Comparison of ENCODE assay signal across 29 cellular contexts in genomic region chr3:67418539-67419529, GRCh38.
DNase-seq lines count a peak whose midpoint lies in the region; ATAC-seq and TF ChIP-seq lines count a peak whose summit lies in the region.
"Had no signal": no experiment of that assay in that cellular context is flagged by ENCODE, and none has a peak within 500 bp of the region (broad histone marks: within the 10 kb centered on the region; RNA-seq: fewer than 3 reads in every experiment).

No MANE protein-coding gene starts in this region.

- H3K4me3 ChIP-seq in AG10803 (ENCODE audit: low read length) = no peak overlapping the region
- no peak overlapping the region for H3K4me3 ChIP-seq in GM23248
- H3K4me3 ChIP-seq: ascending aorta, gastrocnemius medialis, MG63, transverse colon had no signal

- no peak overlapping the region for H2AFZ ChIP-seq in GM23248

- H3K27ac ChIP-seq in GM23248 = no peak overlapping the region
- H3K27ac ChIP-seq: ascending aorta, gastrocnemius medialis, transverse colon, VCaP had no signal

- no peak overlapping the region for H3K4me2 ChIP-seq in GM23248 (ENCODE audit: unreplicated experiment)

- H3K4me3 Mint-ChIP-seq in CD14-positive monocyte = no peak overlapping the region
- H3K4me3 Mint-ChIP-seq: activated naive CD8-positive, alpha-beta T cell treated with anti-CD3 and anti-CD28 coated beads, Interleukin-2, amount 10 ng/mL, durations not matched to agents 7 days and 5 days had no signal

- in situ Hi-C loops in GM23248 (cut with MboI) = no loop called here

- peaks cover 4 to 20% (median 8%) of the 10 kb centered on the region in 7 donors for H3K9me3 Mint-ChIP-seq in CD14-positive monocyte

- TF ChIP-seq CTCF in AG10803 (conservative IDR thresholded peaks at IDR 0.05; ENCODE audit: low read length) (no peak), CD14-positive monocyte (IDR thresholded peaks at IDR 0.05) (no peak)

- 65 to 67% methylated on average over 5 of the region's 5 CpGs for WGBS in GM23248 (ENCODE audit: low coverage in 1 of 2, low lambda C conversion rate in 2 of 2, missing lambda C conversion rate in 2 of 2), 2 experiments

- H3K9ac ChIP-seq in GM23248 = no peak overlapping the region

- no peaks in the 10 kb centered on the region for H4K20me1 ChIP-seq in GM23248 (ENCODE audit: insufficient read depth)

- intact Hi-C loops in left cardiac atrium (cut with DNase I) = no loop called here
- intact Hi-C loops in CD14-positive monocyte (cut with micrococcal nuclease) = no loop called here

- no peaks in the 10 kb centered on the region for H3K27me3 ChIP-seq in GM23248 (replicated peaks; ENCODE audit: insufficient read depth)
- H3K27me3 ChIP-seq: ascending aorta, gastrocnemius medialis, MG63, transverse colon had no signal

- H3K36me3 ChIP-seq in GM23248 (ENCODE audit: low read depth) = 0 out of 2 replicates have a peak, but pooled peaks cover 3% of the 10 kb centered on the region
- H3K36me3 ChIP-seq: ascending aorta, MG63, transverse colon had no signal

- H3K9me2 ChIP-seq in GM23248 (ENCODE audit: insufficient read depth) = no peaks in the 10 kb centered on the region

- peaks cover 0 to 1% (median 0%) of the 10 kb centered on the region in 3 donors for H3K27me3 Mint-ChIP-seq in CD14-positive monocyte (ENCODE audit: low read depth in 3 of 3)
- H3K27me3 Mint-ChIP-seq: activated naive CD8-positive, alpha-beta T cell treated with anti-CD3 and anti-CD28 coated beads, Interleukin-2, amount 10 ng/mL, durations not matched to agents 7 days and 5 days; CD4-positive, CD25-positive, alpha-beta regulatory T cell had no signal

- H3K4me1 ChIP-seq in GM23248 (ENCODE audit: insufficient read depth) = peaks cover 20% of the 10 kb centered on the region
- H3K4me1 ChIP-seq: ascending aorta, gastrocnemius medialis, transverse colon had no signal

- DNase-seq in AG10803 (ENCODE audit: low read depth) (peak; percentile 14), GM23248 (peak; percentile 8), amniotic epithelial cell (ENCODE audit: low read depth) (peak; percentile 62), left cardiac atrium (no peak), CD14-positive monocyte (ENCODE audit: low spot score) (no peak), NCI-H748 (lab: John Stamatoyannopoulos, UW; ENCODE audit: unreplicated experiment) (no peak), kidney tubule cell (ENCODE audit: low spot score) (no peak)
- DNase-seq: activated CD4-positive, alpha-beta T cell treated with anti-CD3 and anti-CD28 coated beads for 48 hours; activated effector memory CD4-positive, alpha-beta T cell treated with Interleukin-2 at 50 U/mL for 16 hours; activated naive CD8-positive, alpha-beta T cell treated with anti-CD3 and anti-CD28 coated beads, Interleukin-2, amount 10 ng/mL, durations not matched to agents 7 days and 5 days; activated T-cell treated with anti-CD3 and anti-CD28 coated beads, Interleukin-2, amount 50 U/mL, for 1 hour; Calu3; CD4-positive, CD25-positive, alpha-beta regulatory T cell; DND-41; gastrocnemius medialis; hippocampal formation; KBM-7; mammary epithelial cell; MG63; NCI-H1105; NCI-H1930; NCI-H524 treated with DMSO at 0.1 percent for 48 hours; SIG-M5; stimulated activated CD4-positive, alpha-beta T cell treated with anti-CD3 and anti-CD28 coated beads, Interleukin-4, amount 100 ng/mL, for 4 hours; T-helper 9 cell; transverse colon had no signal

- H3K27ac Mint-ChIP-seq in CD14-positive monocyte = no peak overlapping the region
- H3K27ac Mint-ChIP-seq: activated naive CD8-positive, alpha-beta T cell treated with anti-CD3 and anti-CD28 coated beads, Interleukin-2, amount 10 ng/mL, durations not matched to agents 7 days and 5 days had no signal

- peak; percentile 89 to 95 for ATAC-seq in left cardiac atrium
- ATAC-seq: esophagus mucosa, gastrocnemius medialis had no signal

- H3K79me2 ChIP-seq in GM23248 (ENCODE audit: insufficient read depth) = no peaks in the 10 kb centered on the region

- peaks cover 7 to 22% of the 10 kb centered on the region in 2 donors for H3K36me3 Mint-ChIP-seq in CD14-positive monocyte

- H3K4me1 Mint-ChIP-seq in CD14-positive monocyte = no peaks in the 10 kb centered on the region
- H3K4me1 Mint-ChIP-seq: activated naive CD8-positive, alpha-beta T cell treated with anti-CD3 and anti-CD28 coated beads, Interleukin-2, amount 10 ng/mL, durations not matched to agents 7 days and 5 days had no signal

- H3F3A ChIP-seq in GM23248 (ENCODE audit: insufficient read depth) = peaks cover 9% of the 10 kb centered on the region; the same call in 1 of the 2 replicates

- H3K9me3 ChIP-seq in GM23248 (ENCODE audit: low read depth) = peaks cover 7% of the 10 kb centered on the region
- H3K9me3 ChIP-seq: gastrocnemius medialis, MG63 had no signal

Comparison
In these comparisons a context has a peak if more than half of its experiments do, and no peak if none do; other contexts are left out.
1. DNase-seq: peak in AG10803 (single experiment), GM23248 (single experiment) and amniotic epithelial cell (single experiment); none in left cardiac atrium (single experiment), CD14-positive monocyte (single experiment), NCI-H748 (single experiment) and kidney tubule cell (single experiment).